In the genomic region with DNA sequence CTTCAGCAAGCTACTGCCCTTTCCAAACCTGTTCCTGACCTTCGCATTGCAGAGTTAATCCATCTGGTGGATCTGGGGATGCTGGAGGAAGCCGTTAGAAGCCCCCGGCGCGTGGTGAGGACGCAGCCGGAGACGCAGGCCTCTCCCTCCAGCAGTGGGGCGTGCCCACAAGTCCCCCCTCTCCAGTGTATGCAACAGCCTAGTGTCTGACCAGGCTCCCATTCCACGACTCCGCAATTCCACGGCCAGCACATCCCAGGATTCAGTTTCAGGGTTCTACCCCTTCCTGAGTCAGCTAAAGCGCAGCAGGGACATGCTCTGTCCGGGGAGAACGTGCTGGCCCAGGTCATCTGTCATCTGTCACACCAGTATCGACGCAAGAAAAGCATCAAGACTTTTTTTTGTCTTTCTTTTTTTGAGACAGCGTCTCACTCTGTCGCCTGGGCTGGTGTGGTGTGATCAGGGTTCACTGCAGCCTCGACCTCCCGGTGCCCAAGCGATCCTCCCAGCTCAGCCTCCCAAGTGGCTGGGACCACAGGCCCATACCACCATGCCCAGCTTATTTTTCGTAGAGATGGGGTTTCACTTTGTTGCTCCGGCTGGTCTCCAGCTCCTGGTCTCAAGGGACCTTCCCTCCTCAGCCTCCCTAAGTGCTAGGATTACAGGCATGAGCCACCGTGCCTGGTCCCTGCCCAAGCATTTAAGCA, we compare ENCODE assay signal across 23 cellular contexts.
"Had no signal": no experiment of that assay in that cellular context is flagged by ENCODE, and none has a peak within 500 bp of the region (broad histone marks: within the 10 kb centered on the region; RNA-seq: fewer than 3 reads in every experiment).

No MANE protein-coding gene starts in this region.

- H3K9me3 Mint-ChIP-seq: activated CD8-positive, alpha-beta T cell treated with anti-CD3 and anti-CD28 coated beads for 36 hours; activated T-cell treated with anti-CD3 and anti-CD28 coated beads, Interleukin-2, amount 50 U/mL, for 72 hours; activated T-helper 2 cell treated with anti-CD3 and anti-CD28 coated beads, Interferon-gamma antibody, Interleukin-2, Interleukin-4, amounts not matched to agents 10 μg/mL and 5 μg/mL and 100 μg/mL, durations not matched to agents 14 hours and 24 hours and 36 hours; T-helper 1 cell treated with Interleukin-12 subunit alpha and Interleukin-12 subunit beta and Interleukin-4 antibody, amounts not matched to agents 30 μg/mL and 1 μg/mL, for 36 hours had no signal

- H3K27me3 Mint-ChIP-seq: activated CD8-positive, alpha-beta T cell treated with anti-CD3 and anti-CD28 coated beads for 36 hours had no signal

- DNase-seq: activated CD4-positive, alpha-beta T cell treated with anti-CD3 and anti-CD28 coated beads for 4 hours; activated CD8-positive, alpha-beta memory T cell treated with anti-CD3 and anti-CD28 coated beads, Interleukin-2, amount 50 U/mL, for 4 hours; activated CD8-positive, alpha-beta T cell treated with anti-CD3 and anti-CD28 coated beads for 36 hours; activated naive CD4-positive, alpha-beta T cell treated with anti-CD3 and anti-CD28 coated beads, Interleukin-2, amount 50 U/mL, for 16 hours; activated T-cell treated with anti-CD3 and anti-CD28 coated beads, Interleukin-2, amount 50 U/mL, for 72 hours; central memory CD4-positive, alpha-beta T cell; Kasumi-1; KBM-7; NCI-H1930; NCI-H2171 treated with DMSO at 0.1 percent for 48 hours; NCI-H226; NCI-H526; NCI-H774; NK-92 treated with Interleukin-12 subunit alpha and Interleukin-12 subunit beta, amount 100 ng/mL, for 24 hours; OCI-M1; SHP77 had no signal

- H3K27ac Mint-ChIP-seq: activated CD8-positive, alpha-beta T cell treated with anti-CD3 and anti-CD28 coated beads for 36 hours; activated T-cell treated with anti-CD3 and anti-CD28 coated beads, Interleukin-2, amount 50 U/mL, for 72 hours; activated T-helper 2 cell treated with anti-CD3 and anti-CD28 coated beads, Interferon-gamma antibody, Interleukin-2, Interleukin-4, amounts not matched to agents 10 μg/mL and 5 μg/mL and 100 μg/mL, durations not matched to agents 14 hours and 24 hours and 36 hours; T-helper 1 cell treated with Interleukin-12 subunit alpha and Interleukin-12 subunit beta and Interleukin-4 antibody, amounts not matched to agents 30 μg/mL and 1 μg/mL, for 36 hours had no signal

- FAIRE-seq: bronchial epithelial cell had no signal

- H3K27me3 ChIP-seq: Peyer's patch, SJSA1 had no signal

- H3K4me3 Mint-ChIP-seq: activated CD8-positive, alpha-beta T cell treated with anti-CD3 and anti-CD28 coated beads for 36 hours; activated T-cell treated with anti-CD3 and anti-CD28 coated beads, Interleukin-2, amount 50 U/mL, for 72 hours; T-helper 1 cell treated with Interleukin-12 subunit alpha and Interleukin-12 subunit beta and Interleukin-4 antibody, amounts not matched to agents 30 μg/mL and 1 μg/mL, for 36 hours had no signal

- ATAC-seq: activated CD4-positive, CD25-positive, alpha-beta regulatory T cell treated with anti-CD3 and anti-CD28 coated beads, Interleukin-2, amount 50 U/mL, for 24 hours; activated CD8-positive, alpha-beta T cell treated with anti-CD3 and anti-CD28 coated beads for 36 hours; activated T-cell treated with anti-CD3 and anti-CD28 coated beads, Interleukin-2, amount 50 U/mL, for 72 hours had no signal

- H3K36me3 ChIP-seq: Peyer's patch, SJSA1 had no signal

- H3K27ac ChIP-seq: RWPE1, SJSA1 had no signal

- H3K4me3 ChIP-seq: Peyer's patch, SJSA1 had no signal

- H3K9me3 ChIP-seq: Peyer's patch, SJSA1 had no signal
